12 cellular contexts compared by ENCODE assay signal in genomic region chr16:87363771-87364476, GRCh38. TPM values are rescaled to one million over a fixed set of nuclear protein-coding genes. Genes with fewer than 3 reads are reported as not detected.
DNase-seq lines count a peak whose midpoint lies in the region; ATAC-seq, FAIRE-seq and TF ChIP-seq lines count a peak whose summit lies in the region.
"Had no signal": no experiment of that assay in that cellular context is flagged by ENCODE, and none has a peak within 500 bp of the region (broad histone marks: within the 10 kb centered on the region; RNA-seq: fewer than 3 reads in every experiment).

No MANE protein-coding gene starts in this region.

- ATAC-seq in left colon (peak; percentile 21), GM21825 (IDR thresholded peaks at IDR 0.05; ENCODE audit: unreplicated experiment) (no peak), GM18519 (IDR thresholded peaks at IDR 0.05; ENCODE audit: low FRiP score, unreplicated experiment) (no peak)
- ATAC-seq in stimulated activated naive B cell treated with anti-CD40 and anti-IgM and Interleukin-4, amounts not matched to agents 10 μg/mL and 1 μg/mL and 100 μg/mL, for 72 hours (replicated peaks): peak in 1 of 2 donors; percentile 10

- TF ChIP-seq POLR2A in GM12891 (IDR thresholded peaks at IDR 0.05; ENCODE audit: low read depth, low read length): no peak

- FAIRE-seq in GM12891 (lab: Jason Lieb, UNC): no peak

- DNase-seq in NCI-H2171 treated with DMSO at 0.1 percent for 48 hours (lab: John Stamatoyannopoulos, UW): peak; percentile 41
- no peak for DNase-seq in NCI-H2171 (lab: John Stamatoyannopoulos, UW)
- DNase-seq in astrocyte of the hippocampus (ENCODE audit: low read depth, low spot score): peak; percentile 42
- peak in 1 of 2 donors; percentile 57 for DNase-seq in left colon
- no peak for DNase-seq in stimulated activated naive B cell treated with anti-CD40 and anti-IgM and Interleukin-4, amounts not matched to agents 10 μg/mL and 1 μg/mL and 100 μg/mL, for 72 hours
- no peak for DNase-seq in GM12891 (ENCODE audit: insufficient read length, low spot score)
- DNase-seq: activated B cell treated with CpG ODN at 0.5 μM for 24 hours, colonic mucosa, NCI-H1436 treated with DMSO at 0.1 percent for 48 hours had no signal

- H3K9me3 Mint-ChIP-seq in stimulated activated naive B cell treated with anti-CD40 and anti-IgM and Interleukin-4, amounts not matched to agents 10 μg/mL and 1 μg/mL and 100 μg/mL, for 72 hours: no peaks in the 10 kb centered on the region
- H3K9me3 Mint-ChIP-seq: activated B cell treated with CpG ODN at 0.5 μM for 24 hours, memory B cell had no signal

- peak overlapping the region in 1 of 2 donors; percentile 25 for H3K4me3 Mint-ChIP-seq in stimulated activated naive B cell treated with anti-CD40 and anti-IgM and Interleukin-4, amounts not matched to agents 10 μg/mL and 1 μg/mL and 100 μg/mL, for 72 hours
- H3K4me3 Mint-ChIP-seq: activated B cell treated with CpG ODN at 0.5 μM for 24 hours, memory B cell had no signal

- H3K27ac Mint-ChIP-seq in stimulated activated naive B cell treated with anti-CD40 and anti-IgM and Interleukin-4, amounts not matched to agents 10 μg/mL and 1 μg/mL and 100 μg/mL, for 72 hours: peak overlapping the region; percentile 37
- H3K27ac Mint-ChIP-seq: activated B cell treated with CpG ODN at 0.5 μM for 24 hours, memory B cell had no signal

- intact Hi-C loops in left colon (cut with DNase I, micrococcal nuclease): no loop called here

- H3K36me3 Mint-ChIP-seq in stimulated activated naive B cell treated with anti-CD40 and anti-IgM and Interleukin-4, amounts not matched to agents 10 μg/mL and 1 μg/mL and 100 μg/mL, for 72 hours: peaks cover 35 to 47% of the 10 kb centered on the region in 2 donors

- H3K27me3 Mint-ChIP-seq in stimulated activated naive B cell treated with anti-CD40 and anti-IgM and Interleukin-4, amounts not matched to agents 10 μg/mL and 1 μg/mL and 100 μg/mL, for 72 hours: no peaks in the 10 kb centered on the region
- H3K27me3 Mint-ChIP-seq: activated B cell treated with CpG ODN at 0.5 μM for 24 hours, memory B cell had no signal

- peaks cover 35 to 42% of the 10 kb centered on the region in 2 donors for H3K4me1 Mint-ChIP-seq in stimulated activated naive B cell treated with anti-CD40 and anti-IgM and Interleukin-4, amounts not matched to agents 10 μg/mL and 1 μg/mL and 100 μg/mL, for 72 hours

TF ChIP-seq in GM12891, 5 proteins besides CTCF, POLR2A, EP300 and RAD21:
- TF ChIP-seq PAX5 (IDR thresholded peaks at IDR 0.05; ENCODE audit: insufficient read depth, low read length, severe bottlenecking) (no peak), POU2F2 (IDR thresholded peaks at IDR 0.05; ENCODE audit: low read depth, low read length) (no peak), SPI1 (IDR thresholded peaks at IDR 0.05; ENCODE audit: low read depth, low read length) (no peak), TAF1 (IDR thresholded peaks at IDR 0.05; ENCODE audit: low read depth, low read length) (no peak), POLR2AphosphoS5 (IDR thresholded peaks at IDR 0.05; ENCODE audit: low read depth, low read length) (no peak)

RNA-seq across cellular contexts. Expression of gene FBXO31, which starts 19.7 kb away (rescaled TPM):
- 10 to 100 TPM; 57.5 to 79.8 TPM for total RNA-seq in left colon
- 15.3 TPM for polyA plus RNA-seq in GM12891 (2012; ENCODE audit: low read depth, missing spikeins)

RNA-seq across cellular contexts. Expression of gene MAP1LC3B, which starts 28.2 kb away (rescaled TPM):
- total RNA-seq in left colon: 10 to 100 TPM; 64.5 to 88.0 TPM
- 31.3 TPM for polyA plus RNA-seq in GM12891 (2012; ENCODE audit: low read depth, missing spikeins)

RNA-seq across cellular contexts. Expression of gene C16orf95, which starts 46.7 kb away (rescaled TPM):
- 1 to 10 TPM; 4.4 to 6.3 TPM for total RNA-seq in left colon
- 8.9 TPM for polyA plus RNA-seq in GM12891 (2012; ENCODE audit: low read depth, missing spikeins)

Comparison
In these comparisons a context has a peak if more than half of its experiments do, and no peak if none do; other contexts are left out.
1. DNase-seq: peak in NCI-H2171 treated with DMSO at 0.1 percent for 48 hours (single experiment) and astrocyte of the hippocampus (single experiment); none in NCI-H2171 (single experiment), stimulated activated naive B cell treated with anti-CD40 and anti-IgM and Interleukin-4, amounts not matched to agents 10 μg/mL and 1 μg/mL and 100 μg/mL, for 72 hours (single experiment) and GM12891 (single experiment).